ENCODE assay signal across 15 cellular contexts in genomic region chr16:73396556-73396955, GRCh38.
"Had no signal": no experiment of that assay in that cellular context is flagged by ENCODE, and none has a peak within 500 bp of the region (broad histone marks: within the 10 kb centered on the region; RNA-seq: fewer than 3 reads in every experiment).

No MANE protein-coding gene starts in this region.

- H3K27me3 ChIP-seq: body of pancreas, neutrophil, stomach had no signal

- H3K27ac ChIP-seq: body of pancreas, lower lobe of right lung, neutrophil, stomach, thoracic aorta had no signal

- H3K4me1 ChIP-seq: body of pancreas, lower lobe of right lung, stomach had no signal

- H3K9me3 ChIP-seq: body of pancreas, lower lobe of right lung, neutrophil, stomach, thoracic aorta had no signal

- DNase-seq: activated CD4-positive, alpha-beta T cell treated with anti-CD3 and anti-CD28 coated beads, Interleukin-2, amount 50 U/mL, for 48 hours; activated CD8-positive, alpha-beta memory T cell treated with anti-CD3 and anti-CD28 coated beads, Interleukin-2, amount 10 ng/mL, durations not matched to agents 7 days and 5 days; activated effector memory CD4-positive, alpha-beta T cell treated with Interleukin-2 at 50 U/mL for 16 hours; activated T-cell treated with anti-CD3 and anti-CD28 coated beads, Interleukin-2, amount 50 U/mL, for 24 hours; body of pancreas; immature natural killer cell; lower lobe of right lung; midbrain; posterior cingulate gyrus; stimulated activated CD4-positive, alpha-beta T cell treated with anti-CD3 and anti-CD28 coated beads, Interleukin-15, amount 100 ng/mL, for 24 hours; stimulated activated CD4-positive, alpha-beta T cell treated with anti-CD3 and anti-CD28 coated beads, Interleukin-4, amount 100 ng/mL, for 4 hours; stomach had no signal

- ATAC-seq: activated CD4-positive, CD25-positive, alpha-beta regulatory T cell treated with anti-CD3 and anti-CD28 coated beads, Interleukin-2, amount 50 U/mL, for 24 hours; activated CD8-positive, alpha-beta memory T cell treated with anti-CD3 and anti-CD28 coated beads, Interleukin-2, amount 10 ng/mL, durations not matched to agents 7 days and 5 days; body of pancreas; lower lobe of right lung had no signal

- H3K4me3 ChIP-seq: body of pancreas, lower lobe of right lung, stomach, thoracic aorta had no signal

- H3K36me3 ChIP-seq: lower lobe of right lung, neutrophil, stomach, thoracic aorta had no signal
